9 cellular contexts compared by ENCODE assay signal in the genomic region with DNA sequence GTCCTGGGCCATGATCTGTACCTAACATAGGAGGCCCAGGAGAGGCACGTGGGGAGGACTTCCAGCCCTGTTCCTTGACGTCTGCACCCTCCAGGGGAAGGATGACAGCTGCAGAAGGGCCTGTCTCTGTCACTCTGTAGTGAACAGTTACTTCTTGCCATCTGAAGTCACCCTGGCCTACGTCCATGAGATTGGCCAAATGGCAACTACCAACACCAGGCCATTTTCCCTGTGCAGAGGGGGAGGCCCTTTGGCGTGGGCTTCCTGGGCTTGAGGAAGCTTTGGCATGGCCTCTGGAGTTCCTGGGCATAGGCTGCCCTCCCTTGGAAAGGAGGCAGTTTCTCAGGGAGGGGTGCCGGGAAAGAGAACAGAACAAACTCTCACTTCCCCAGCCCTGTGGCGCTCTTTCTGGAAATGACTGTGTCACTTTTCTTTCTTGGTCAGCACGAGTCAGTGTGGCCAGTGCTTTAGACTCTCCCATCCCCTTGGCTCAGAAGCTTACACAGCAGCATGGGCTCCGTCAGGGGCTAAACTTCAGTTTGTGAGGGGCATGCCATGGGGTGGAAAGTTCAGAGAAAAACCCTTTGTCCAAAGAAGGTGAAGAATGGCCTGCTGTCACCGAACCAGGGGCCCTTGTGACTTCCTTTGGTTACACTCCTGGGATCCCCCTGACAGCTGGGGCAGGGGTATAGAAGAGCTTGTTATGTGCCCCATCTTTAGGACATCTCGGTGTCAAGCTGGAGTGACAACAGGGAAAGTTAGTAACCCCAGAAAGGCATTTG. TPM values are rescaled to one million over a fixed set of nuclear protein-coding genes. Genes with fewer than 3 reads are reported as not detected.
A peak's percentile ranks its signal among the peaks of the same experiment; 100 is the strongest.
DNase-seq lines count a peak whose midpoint lies in the region; ATAC-seq, FAIRE-seq and TF ChIP-seq lines count a peak whose summit lies in the region.
"Had no signal": no experiment of that assay in that cellular context is flagged by ENCODE, and none has a peak within 500 bp of the region (broad histone marks: within the 10 kb centered on the region; RNA-seq: fewer than 3 reads in every experiment).

No MANE protein-coding gene starts in this region.

- no peak overlapping the region for H3K4me3 ChIP-seq in Panc1 (ENCODE audit: low read depth in 2 of 2, low read length in 2 of 2)

- no peak for TF ChIP-seq CTCF in Panc1 (IDR thresholded peaks at IDR 0.05)

- H3K36me3 ChIP-seq in Panc1 (ENCODE audit: control insufficient read depth, insufficient read depth, low read length): peaks cover 4% of the 10 kb centered on the region; the same call in 1 of the 2 replicates

- ATAC-seq in GM21723 (IDR thresholded peaks at IDR 0.05; ENCODE audit: unreplicated experiment) (peak; percentile 52), Panc1 (0 out of 2 replicates have a peak, but pooled peaks have one; percentile 8)

- no peaks in the 10 kb centered on the region for H3K36me3 Mint-ChIP-seq in immature natural killer cell

- no peak overlapping the region for H3K4me3 Mint-ChIP-seq in immature natural killer cell
- H3K4me3 Mint-ChIP-seq: activated naive CD8-positive, alpha-beta T cell had no signal

- in situ Hi-C loops in Panc1 (cut with HindIII; ENCODE audit: low pct_unique_long_range_greater_than_20kb, low sequenced_read_pairs): no loop called here

- no peak; the same call in 1 of the 2 replicates for TF ChIP-seq POLR2A in GM12892 (IDR thresholded peaks at IDR 0.05; ENCODE audit: low read depth, low read length)

- no peak overlapping the region for H3K27ac ChIP-seq in Panc1 (ENCODE audit: low read length)

- no peaks in the 10 kb centered on the region for H3K9me3 Mint-ChIP-seq in immature natural killer cell

- intact Hi-C loops in Panc1 (cut with micrococcal nuclease; ENCODE audit: unreplicated experiment): no loop called here

- POLR2A ChIA-PET in Panc1 (lab: Charles Lee): no interaction called here

- DNase-seq in GM12892 (ENCODE audit: insufficient read length) (no peak), Panc1 (ENCODE audit: low read depth, low spot score) (no peak), myocyte (ENCODE audit: low read depth) (peak; percentile 87), NCI-H524 (lab: John Stamatoyannopoulos, UW) (no peak), immature natural killer cell (no peak)
- DNase-seq in activated effector memory CD4-positive, alpha-beta T cell treated with anti-CD3 and anti-CD28 coated beads, Interleukin-2, amount 50 U/mL, for 16 hours: no peak
- DNase-seq in activated naive CD4-positive, alpha-beta T cell treated with anti-CD3 and anti-CD28 coated beads, Interleukin-2, amount 50 U/mL, for 16 hours: no peak

- H3K27me3 Mint-ChIP-seq in immature natural killer cell (ENCODE audit: low read depth in 3 of 3): peaks cover 0 to 10% (median 5%) of the 10 kb centered on the region in 3 donors
- H3K27me3 Mint-ChIP-seq: activated naive CD8-positive, alpha-beta T cell had no signal

- no peak overlapping the region for H3K27ac Mint-ChIP-seq in immature natural killer cell
- H3K27ac Mint-ChIP-seq: activated naive CD8-positive, alpha-beta T cell had no signal

- no peaks in the 10 kb centered on the region for H3K9me3 ChIP-seq in Panc1 (ENCODE audit: control insufficient read depth, insufficient read depth, low read depth, low read length)

- CTCF ChIA-PET in Panc1 (lab: Charles Lee): no interaction called here

- FAIRE-seq in GM12892 (lab: Jason Lieb, UNC): peak; percentile 92

- 0 out of 2 replicates have a peak, but pooled peaks cover 6% of the 10 kb centered on the region for H3K4me1 ChIP-seq in Panc1 (ENCODE audit: control insufficient read depth, insufficient read depth, low read length)

- H3K4me1 Mint-ChIP-seq in immature natural killer cell: peaks cover 15 to 23% of the 10 kb centered on the region in 2 donors

- H3K27me3 ChIP-seq in Panc1 (ENCODE audit: control insufficient read depth, insufficient read depth, low read length): no peaks in the 10 kb centered on the region

- no TSS peak for BruUV-seq in Panc1 (replicated peaks; lab: Mats Ljungman, UMichigan)

RNA-seq across cellular contexts. Expression of a gene that starts 5.3 kb away (rescaled TPM):
- polyA plus RNA-seq in GM12892 (2012; ENCODE audit: missing spikeins): 43.0 TPM
- total RNA-seq in Panc1 (2021; ENCODE audit: unreplicated experiment) (44.9 TPM), myocyte (37.1 and 42.6 TPM in 2 replicates)
- polyA plus RNA-seq in Panc1 (2012; ENCODE audit: insufficient read length): 64.9 TPM
- 48.9 TPM for polyA plus RNA-seq in myocyte (2012)
- polyA plus RNA-seq in immature natural killer cell: under 1 TPM; 0.26 to 0.83 (median 0.29) TPM

RNA-seq across cellular contexts. Expression of a gene that starts 28.4 kb away (rescaled TPM):
- polyA plus RNA-seq in GM12892 (2012; ENCODE audit: missing spikeins): 5.8 TPM
- total RNA-seq in Panc1 (2021; ENCODE audit: unreplicated experiment) (not detected), myocyte (0.21 and 1.1 TPM in 2 replicates)
- polyA plus RNA-seq in Panc1 (2012; ENCODE audit: insufficient read length): 0.33 TPM
- polyA plus RNA-seq in myocyte (2012): 1.1 TPM
- 1 to 10 TPM; 1.2 to 5.6 (median 3.3) TPM for polyA plus RNA-seq in immature natural killer cell

RNA-seq across cellular contexts. Expression of a gene that starts 40.6 kb away (rescaled TPM):
- polyA plus RNA-seq in GM12892 (2012; ENCODE audit: missing spikeins): 10.2 TPM
- total RNA-seq in Panc1 (2021; ENCODE audit: unreplicated experiment) (30.3 TPM), myocyte (84.8 and 87.4 TPM in 2 replicates)
- polyA plus RNA-seq in Panc1 (2012; ENCODE audit: insufficient read length): 47.0 TPM
- polyA plus RNA-seq in myocyte (2012): 38.5 TPM
- polyA plus RNA-seq in immature natural killer cell: 100 to 1,000 TPM in 1 of 3 donors, 10 to 100 TPM in 2; 60.1 to 103 (median 88.5) TPM

RNA-seq across cellular contexts. Expression of a gene that starts 51.8 kb away (rescaled TPM):
- polyA plus RNA-seq in GM12892 (2012; ENCODE audit: missing spikeins): 16.5 TPM
- total RNA-seq in Panc1 (2021; ENCODE audit: unreplicated experiment): 29.0 TPM
- polyA plus RNA-seq in Panc1 (2012; ENCODE audit: insufficient read length): 41.0 TPM
- total RNA-seq in myocyte: 50.4 and 57.9 TPM in 2 replicates
- 78.6 TPM for polyA plus RNA-seq in myocyte (2012)
- polyA plus RNA-seq in immature natural killer cell: 10 to 100 TPM; 14.8 to 24.7 (median 24.1) TPM

RNA-seq across cellular contexts. Expression of a gene that starts 52.0 kb away (rescaled TPM):
- 12.4 TPM for polyA plus RNA-seq in GM12892 (2012; ENCODE audit: missing spikeins)
- total RNA-seq in Panc1 (2021; ENCODE audit: unreplicated experiment): 16.5 TPM
- polyA plus RNA-seq in Panc1 (2012; ENCODE audit: insufficient read length): 17.7 TPM
- 33.8 and 44.3 TPM in 2 replicates for total RNA-seq in myocyte
- polyA plus RNA-seq in myocyte (2012): 18.3 TPM
- polyA plus RNA-seq in immature natural killer cell: 10 to 100 TPM; 29.6 to 40.8 (median 35.4) TPM
